ENCODE assay signal across 9 cellular contexts in the genomic region with DNA sequence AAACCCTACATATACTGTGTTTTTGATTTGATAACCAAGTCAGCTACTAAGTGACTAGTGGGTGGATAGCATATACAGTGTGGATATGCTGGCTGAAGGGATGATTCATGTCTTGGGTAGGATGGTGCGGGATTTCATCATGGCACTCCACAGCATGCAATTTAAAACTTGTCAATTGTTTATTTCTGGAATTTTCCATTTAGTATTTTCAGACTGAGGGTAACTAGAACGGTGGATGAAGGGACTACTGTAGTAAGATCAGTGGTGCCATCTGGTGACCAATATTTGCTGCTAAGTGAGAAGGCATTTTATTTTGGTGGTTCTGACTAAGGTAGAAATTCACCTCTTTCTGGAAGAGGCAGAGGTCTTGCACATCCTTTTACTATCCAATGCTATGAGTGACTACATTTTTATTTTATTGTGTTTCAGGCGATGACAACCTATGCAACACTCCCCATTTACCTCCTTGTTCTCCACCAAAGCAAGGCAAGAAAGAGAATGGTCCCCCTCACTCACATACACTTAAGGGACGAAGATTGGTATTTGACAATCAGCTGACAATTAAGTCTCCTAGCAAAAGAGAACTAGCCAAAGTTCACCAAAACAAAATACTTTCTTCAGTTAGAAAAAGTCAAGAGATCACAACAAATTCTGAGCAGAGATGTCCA. TPM values are rescaled to one million over a fixed set of nuclear protein-coding genes. Genes with fewer than 3 reads are reported as not detected.
A peak's percentile ranks its signal among the peaks of the same experiment; 100 is the strongest.
DNase-seq lines count a peak whose midpoint lies in the region; ATAC-seq and TF ChIP-seq lines count a peak whose summit lies in the region.
"Had no signal": no experiment of that assay in that cellular context is flagged by ENCODE, and none has a peak within 500 bp of the region (broad histone marks: within the 10 kb centered on the region; RNA-seq: fewer than 3 reads in every experiment).

No MANE protein-coding gene starts in this region.

- peak; percentile 57 for TF ChIP-seq CTCF in colonic mucosa (IDR thresholded peaks at IDR 0.05)

- no peaks in the 10 kb centered on the region for H3K9me3 Mint-ChIP-seq in naive B cell
- H3K9me3 Mint-ChIP-seq: activated naive CD4-positive, alpha-beta T cell treated with anti-CD3 and anti-CD28 coated beads, Interleukin-2, amount 50 U/mL, for 72 hours had no signal

- no peaks in the 10 kb centered on the region for H3K27me3 ChIP-seq in colonic mucosa

- peaks cover 9 to 13% (median 10%) of the 10 kb centered on the region in 3 donors for H3K4me1 Mint-ChIP-seq in naive B cell

- no peaks in the 10 kb centered on the region for H3K36me3 Mint-ChIP-seq in naive B cell

- DNase-seq in DMS79 treated with DMSO at 0.1 percent for 48 hours (lab: John Stamatoyannopoulos, UW) (peak; percentile 39), DMS79 (lab: John Stamatoyannopoulos, UW) (no peak), HS-27A (ENCODE audit: low read depth) (peak; percentile 38), SHP77 treated with DMSO at 0.1 percent for 48 hours (lab: John Stamatoyannopoulos, UW) (peak; percentile 7), colonic mucosa (peak; percentile 54), naive B cell (peak; percentile 15), KG1 (lab: John Stamatoyannopoulos, UW) (no peak)

- no peak overlapping the region for H3K27ac Mint-ChIP-seq in naive B cell

- ATAC-seq in naive B cell (ENCODE audit: low read depth in 2 of 2), result no peak
- no peak for ATAC-seq in GM21786 (IDR thresholded peaks at IDR 0.05; ENCODE audit: unreplicated experiment)
- ATAC-seq: activated naive CD4-positive, alpha-beta T cell treated with anti-CD3 and anti-CD28 coated beads, Interleukin-2, amount 50 U/mL, for 72 hours had no signal

- H3K4me3 Mint-ChIP-seq in naive B cell, result no peak overlapping the region

- no peaks in the 10 kb centered on the region for H3K4me1 ChIP-seq in colonic mucosa

- no peak overlapping the region for H3K27ac ChIP-seq in colonic mucosa

- no peak overlapping the region for H3K9ac ChIP-seq in colonic mucosa (ENCODE audit: low read depth in 2 of 2, low read length in 2 of 2)

- intact Hi-C loops in colonic mucosa (cut with DNase I), result loop anchor here (2.0 to 10.0 kb wide), 2 partner anchors 88 to 276 kb away; a partner anchor contains a TSS

- H3K27me3 Mint-ChIP-seq in naive B cell, result no peaks in the 10 kb centered on the region

- no peak overlapping the region for H3K4me3 ChIP-seq in colonic mucosa

- no peaks in the 10 kb centered on the region for H3K36me3 ChIP-seq in colonic mucosa

- H3K9me3 ChIP-seq in colonic mucosa, result no peaks in the 10 kb centered on the region

RNA-seq across cellular contexts. Expression of a gene that starts 3.1 kb away (rescaled TPM):
- 10 to 100 TPM in 1 of 2 donors, 1 to 10 TPM in 1; 8.5 to 40.8 TPM for total RNA-seq in colonic mucosa
- polyA plus RNA-seq in naive B cell (ENCODE audit: low read depth in 6 of 6), result 1 to 10 TPM in 1 of 6 donors, under 1 TPM in 3, not detected in 2; 0.23 to 1.3 (median 0.35) TPM

RNA-seq across cellular contexts. Expression of a gene that starts 18.2 kb away (rescaled TPM):
- 10 to 100 TPM; 25.6 to 46.7 TPM for total RNA-seq in colonic mucosa
- polyA plus RNA-seq in naive B cell (ENCODE audit: low read depth in 6 of 6), result 10 to 100 TPM in 2 of 6 donors, 1 to 10 TPM in 4; 3.1 to 12.6 (median 7.8) TPM

Comparison
In these comparisons a context has a peak if more than half of its experiments do, and no peak if none do; other contexts are left out.
1. DNase-seq: peak in DMS79 treated with DMSO at 0.1 percent for 48 hours (single experiment), HS-27A (single experiment), SHP77 treated with DMSO at 0.1 percent for 48 hours (single experiment), colonic mucosa (single experiment) and naive B cell (single experiment); none in DMS79 (single experiment) and KG1 (single experiment).